Comparison of ENCODE assay signal across 24 cellular contexts in genomic region chr6:5412017-5412416, GRCh38.
"Had no signal": no experiment of that assay in that cellular context is flagged by ENCODE, and none has a peak within 500 bp of the region (broad histone marks: within the 10 kb centered on the region; RNA-seq: fewer than 3 reads in every experiment).

No MANE protein-coding gene starts in this region.

- H3K27ac Mint-ChIP-seq: natural killer cell treated with Interleukin-12 subunit alpha and Interleukin-12 subunit beta and Interleukin-15 and Interleukin-18, amount 100 ng/mL, for 72 hours; progenitor cell of endocrine pancreas; stimulated activated effector memory CD8-positive, alpha-beta T cell treated with anti-CD3 and anti-CD28 coated beads, Interleukin-12 subunit alpha, Interleukin-12 subunit beta, amount 100 ng/mL, for 72 hours had no signal

- H3K4me3 ChIP-seq: colonic mucosa, heart left ventricle, lung, pancreas, right lobe of liver, suprapubic skin, thyroid gland, upper lobe of left lung, uterus had no signal

- H3K36me3 Mint-ChIP-seq: natural killer cell treated with Interleukin-12 subunit alpha and Interleukin-12 subunit beta and Interleukin-15 and Interleukin-18, amount 100 ng/mL, for 72 hours had no signal

- H3K4me1 ChIP-seq: colonic mucosa, heart left ventricle, pancreas, right lobe of liver, upper lobe of left lung, uterus had no signal

- H3K9me3 ChIP-seq: colonic mucosa, heart left ventricle, pancreas, right lobe of liver, suprapubic skin, thyroid gland, upper lobe of left lung, uterus had no signal

- H3K36me3 ChIP-seq: colonic mucosa, heart left ventricle, pancreas, right lobe of liver, suprapubic skin, thyroid gland, uterus had no signal

- H3K9me3 Mint-ChIP-seq: natural killer cell treated with Interleukin-12 subunit alpha and Interleukin-12 subunit beta and Interleukin-15 and Interleukin-18, amount 100 ng/mL, for 72 hours; stimulated activated effector memory CD8-positive, alpha-beta T cell treated with anti-CD3 and anti-CD28 coated beads, Interleukin-12 subunit alpha, Interleukin-12 subunit beta, amount 100 ng/mL, for 72 hours had no signal

- H3K27me3 Mint-ChIP-seq: natural killer cell treated with Interleukin-12 subunit alpha and Interleukin-12 subunit beta and Interleukin-15 and Interleukin-18, amount 100 ng/mL, for 72 hours; progenitor cell of endocrine pancreas had no signal

- ATAC-seq: heart left ventricle; left colon; left ventricle myocardium superior; natural killer cell treated with Interleukin-12 subunit alpha and Interleukin-12 subunit beta and Interleukin-15 and Interleukin-18, amount 100 ng/mL, for 72 hours; pancreas; right lobe of liver; stimulated activated effector memory CD8-positive, alpha-beta T cell treated with anti-CD3 and anti-CD28 coated beads, Interleukin-12 subunit alpha, Interleukin-12 subunit beta, amount 100 ng/mL, for 72 hours; stimulated activated naive CD8-positive, alpha-beta T cell treated with anti-CD3 and anti-CD28 coated beads, Interleukin-15, Interleukin-2, amounts not matched to agents 100 U/mL and 50 U/mL, for 24 hours had no signal

- H3K27ac ChIP-seq: colonic mucosa, heart left ventricle, pancreas, right lobe of liver, suprapubic skin, thyroid gland, upper lobe of left lung, uterus had no signal

- DNase-seq: colonic mucosa; dermis blood vessel endothelial cell; erythroblast; foreskin melanocyte; heart left ventricle; hippocampal formation; left colon; left ventricle myocardium superior; mesenchymal stem cell; midbrain; occipital lobe; pancreas; right lobe of liver; stimulated activated CD4-positive, alpha-beta T cell treated with anti-CD3 and anti-CD28 coated beads, Interleukin-4, amount 100 ng/mL, for 1 hour; stimulated activated CD8-positive, alpha-beta memory T cell treated with anti-CD3 and anti-CD28 coated beads, Interleukin-4, amount 100 ng/mL, for 48 hours; stimulated activated naive CD8-positive, alpha-beta T cell treated with anti-CD3 and anti-CD28 coated beads, Interleukin-15, Interleukin-2, amounts not matched to agents 100 U/mL and 50 U/mL, for 24 hours; upper lobe of left lung; uterus had no signal

- H3K27me3 ChIP-seq: colonic mucosa, heart left ventricle, pancreas, right lobe of liver, suprapubic skin, thyroid gland, upper lobe of left lung, uterus had no signal

- H3K4me3 Mint-ChIP-seq: natural killer cell treated with Interleukin-12 subunit alpha and Interleukin-12 subunit beta and Interleukin-15 and Interleukin-18, amount 100 ng/mL, for 72 hours; stimulated activated effector memory CD8-positive, alpha-beta T cell treated with anti-CD3 and anti-CD28 coated beads, Interleukin-12 subunit alpha, Interleukin-12 subunit beta, amount 100 ng/mL, for 72 hours had no signal
